1 cellular context compared by ENCODE assay signal in the genomic region with DNA sequence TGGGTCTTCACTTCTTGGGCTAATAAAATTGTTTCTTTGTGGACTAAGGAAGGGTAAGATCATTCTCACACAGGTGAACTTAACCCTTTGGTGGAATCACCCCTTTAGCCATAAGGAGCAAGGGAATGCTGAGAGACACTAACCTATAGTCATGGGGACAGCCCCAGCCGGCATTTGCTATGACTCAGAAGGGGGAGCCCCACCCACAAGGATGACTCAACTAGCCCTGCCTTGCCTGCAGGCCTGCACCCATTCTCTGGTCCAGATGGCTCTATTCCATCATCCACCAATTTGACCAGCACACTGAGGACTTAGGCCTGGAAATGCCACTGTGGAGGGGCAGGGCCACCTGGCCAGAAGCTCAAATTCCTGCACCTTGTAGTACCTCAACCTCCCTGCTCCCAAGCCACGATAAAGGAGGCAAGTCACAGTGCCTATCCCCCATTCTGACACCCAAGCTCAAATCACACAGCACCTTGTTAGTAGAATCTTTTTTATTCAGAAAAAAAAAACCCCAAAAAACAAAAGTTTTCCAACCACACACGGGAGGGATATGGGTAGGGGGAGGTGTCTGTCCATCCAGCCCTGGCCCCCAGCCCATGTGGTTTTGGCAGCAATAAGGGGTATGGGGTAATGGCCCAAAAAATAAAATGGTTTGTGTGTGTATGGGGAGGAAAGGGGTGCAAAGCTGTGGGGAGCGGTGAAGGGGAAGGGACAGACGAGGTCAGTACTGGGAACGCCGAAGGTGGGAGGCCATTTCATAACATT.
TF ChIP-seq lines count a peak whose summit lies in the region.

No MANE protein-coding gene starts in this region.

TF ChIP-seq in liver, 16 proteins besides CTCF, POLR2A, EP300 and RAD21 (continued from another document):
- TF ChIP-seq ZBTB33 (IDR thresholded peaks at IDR 0.05) (peak; percentile 83), RXRA (IDR thresholded peaks at IDR 0.05) (peak in 1 of 2 donors; percentile 68), HNF4G (IDR thresholded peaks at IDR 0.05) (no peak), GABPA (IDR thresholded peaks at IDR 0.05 in 1 of 2, conservative IDR thresholded peaks at IDR 0.05 in 1 of 2) (peak in 1 of 2 donors; percentile 31), MAX (IDR thresholded peaks at IDR 0.05) (peak; percentile 54), HNF4A (conservative IDR thresholded peaks at IDR 0.05) (peak; percentile 15 to 91), JUND (IDR thresholded peaks at IDR 0.05) (peak; percentile 86 to 99), EGR1 (IDR thresholded peaks at IDR 0.05; ENCODE audit: low read depth in 2 of 2) (no peak), SP1 (IDR thresholded peaks at IDR 0.05) (no peak), TAF1 (conservative IDR thresholded peaks at IDR 0.05) (no peak)
- TF ChIP-seq, protein P1, sequence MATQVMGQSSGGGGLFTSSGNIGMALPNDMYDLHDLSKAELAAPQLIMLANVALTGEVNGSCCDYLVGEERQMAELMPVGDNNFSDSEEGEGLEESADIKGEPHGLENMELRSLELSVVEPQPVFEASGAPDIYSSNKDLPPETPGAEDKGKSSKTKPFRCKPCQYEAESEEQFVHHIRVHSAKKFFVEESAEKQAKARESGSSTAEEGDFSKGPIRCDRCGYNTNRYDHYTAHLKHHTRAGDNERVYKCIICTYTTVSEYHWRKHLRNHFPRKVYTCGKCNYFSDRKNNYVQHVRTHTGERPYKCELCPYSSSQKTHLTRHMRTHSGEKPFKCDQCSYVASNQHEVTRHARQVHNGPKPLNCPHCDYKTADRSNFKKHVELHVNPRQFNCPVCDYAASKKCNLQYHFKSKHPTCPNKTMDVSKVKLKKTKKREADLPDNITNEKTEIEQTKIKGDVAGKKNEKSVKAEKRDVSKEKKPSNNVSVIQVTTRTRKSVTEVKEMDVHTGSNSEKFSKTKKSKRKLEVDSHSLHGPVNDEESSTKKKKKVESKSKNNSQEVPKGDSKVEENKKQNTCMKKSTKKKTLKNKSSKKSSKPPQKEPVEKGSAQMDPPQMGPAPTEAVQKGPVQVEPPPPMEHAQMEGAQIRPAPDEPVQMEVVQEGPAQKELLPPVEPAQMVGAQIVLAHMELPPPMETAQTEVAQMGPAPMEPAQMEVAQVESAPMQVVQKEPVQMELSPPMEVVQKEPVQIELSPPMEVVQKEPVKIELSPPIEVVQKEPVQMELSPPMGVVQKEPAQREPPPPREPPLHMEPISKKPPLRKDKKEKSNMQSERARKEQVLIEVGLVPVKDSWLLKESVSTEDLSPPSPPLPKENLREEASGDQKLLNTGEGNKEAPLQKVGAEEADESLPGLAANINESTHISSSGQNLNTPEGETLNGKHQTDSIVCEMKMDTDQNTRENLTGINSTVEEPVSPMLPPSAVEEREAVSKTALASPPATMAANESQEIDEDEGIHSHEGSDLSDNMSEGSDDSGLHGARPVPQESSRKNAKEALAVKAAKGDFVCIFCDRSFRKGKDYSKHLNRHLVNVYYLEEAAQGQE (IDR thresholded peaks at IDR 0.05): no peak
